In the genomic region with DNA sequence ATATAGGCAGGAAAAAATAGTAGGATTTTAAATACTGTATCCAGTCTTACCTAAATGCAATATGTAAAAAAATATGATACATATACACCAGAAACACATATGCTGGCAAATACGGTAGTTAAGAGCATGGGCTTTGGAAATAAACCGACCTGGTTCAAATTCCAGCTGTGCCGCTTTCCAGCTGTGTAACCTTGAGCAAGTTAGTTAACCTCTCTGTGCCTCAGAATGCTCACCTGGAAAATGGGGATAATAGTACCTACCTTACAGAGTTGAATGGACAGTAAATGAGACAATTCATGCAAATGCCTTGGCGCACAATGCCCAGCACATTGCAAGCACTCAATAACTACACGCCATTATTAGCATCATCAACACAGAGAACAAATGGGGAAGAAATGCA, we compare ENCODE assay signal across 27 cellular contexts. TPM values are rescaled to one million over a fixed set of nuclear protein-coding genes. Genes with fewer than 3 reads are reported as not detected.
DNase-seq lines count a peak whose midpoint lies in the region; ATAC-seq and TF ChIP-seq lines count a peak whose summit lies in the region.
"Had no signal": no experiment of that assay in that cellular context is flagged by ENCODE, and none has a peak within 500 bp of the region (broad histone marks: within the 10 kb centered on the region; RNA-seq: fewer than 3 reads in every experiment).

No MANE protein-coding gene starts in this region.

- H3K9me3 Mint-ChIP-seq in osteocyte (ENCODE audit: unreplicated experiment) (no peaks in the 10 kb centered on the region), nephron progenitor cell (no peaks in the 10 kb centered on the region)
- H3K9me3 Mint-ChIP-seq: activated B cell treated with CpG ODN at 0.5 μM for 24 hours; activated T-cell treated with anti-CD3 and anti-CD28 coated beads, Interleukin-2, amount 50 U/mL, for 24 hours; CD8-positive, alpha-beta T cell; H9; neural progenitor cell; type B pancreatic cell had no signal

- H3F3A ChIP-seq in smooth muscle cell (ENCODE audit: low read depth), result no peaks in the 10 kb centered on the region

- H3K4me3 Mint-ChIP-seq in osteocyte (ENCODE audit: unreplicated experiment) (no peak overlapping the region), nephron progenitor cell (no peak overlapping the region)
- H3K4me3 Mint-ChIP-seq: activated B cell treated with CpG ODN at 0.5 μM for 24 hours; activated T-cell treated with anti-CD3 and anti-CD28 coated beads, Interleukin-2, amount 50 U/mL, for 24 hours; CD8-positive, alpha-beta T cell; H9; neural progenitor cell; type B pancreatic cell had no signal

- ATAC-seq in omental fat pad (ENCODE audit: low FRiP score), result no peak
- ATAC-seq: CD8-positive, alpha-beta T cell; GM12878 had no signal

- H3K36me3 Mint-ChIP-seq in osteocyte (ENCODE audit: unreplicated experiment), result peaks cover 5% of the 10 kb centered on the region
- H3K36me3 Mint-ChIP-seq in nephron progenitor cell (ENCODE audit: low read depth), result peaks cover 29% of the 10 kb centered on the region
- H3K36me3 Mint-ChIP-seq: neural progenitor cell had no signal

- peak overlapping the region; percentile 85 for H3K27ac Mint-ChIP-seq in osteocyte (ENCODE audit: unreplicated experiment)
- no peak overlapping the region for H3K27ac Mint-ChIP-seq in nephron progenitor cell
- H3K27ac Mint-ChIP-seq: activated B cell treated with CpG ODN at 0.5 μM for 24 hours; CD8-positive, alpha-beta T cell; H9; neural progenitor cell; type B pancreatic cell had no signal

- peak overlapping the region; percentile 50; the same call in 1 of the 2 replicates for H3K4me3 ChIP-seq in ACC112 (ENCODE audit: low read depth, low read length)
- H3K4me3 ChIP-seq in MG63, result no peak overlapping the region
- H3K4me3 ChIP-seq in brain microvascular endothelial cell (ENCODE audit: low read depth, low read length), result no peak overlapping the region
- no peak overlapping the region for H3K4me3 ChIP-seq in smooth muscle cell
- H3K4me3 ChIP-seq: GM12878, neural progenitor cell, Peyer's patch had no signal

- H3K79me2 ChIP-seq in ACC112 (ENCODE audit: control insufficient read depth, insufficient read depth, low read length, unreplicated experiment) (no peaks in the 10 kb centered on the region), smooth muscle cell (ENCODE audit: low read depth) (no peaks in the 10 kb centered on the region)

- H4K20me1 ChIP-seq in smooth muscle cell (ENCODE audit: low read depth), result no peaks in the 10 kb centered on the region

- in situ Hi-C loops in brain microvascular endothelial cell (cut with HindIII; ENCODE audit: low pct_ligation_motif_present, low sequenced_read_pairs), result no loop called here

- no peak overlapping the region for H3K9ac ChIP-seq in smooth muscle cell (ENCODE audit: low read depth)
- H3K9ac ChIP-seq: neural progenitor cell had no signal

- H3K36me3 ChIP-seq in ACC112 (ENCODE audit: insufficient read depth, low read length) (no peaks in the 10 kb centered on the region), MG63 (no peaks in the 10 kb centered on the region), brain microvascular endothelial cell (replicated peaks) (no peaks in the 10 kb centered on the region), smooth muscle cell (ENCODE audit: low read depth) (no peaks in the 10 kb centered on the region)
- H3K36me3 ChIP-seq: BE2C, neural progenitor cell had no signal

- H3K27me3 Mint-ChIP-seq in osteocyte (ENCODE audit: unreplicated experiment), result no peaks in the 10 kb centered on the region
- no peaks in the 10 kb centered on the region for H3K27me3 Mint-ChIP-seq in nephron progenitor cell (ENCODE audit: low read depth, poor library complexity)
- H3K27me3 Mint-ChIP-seq: activated B cell treated with CpG ODN at 0.5 μM for 24 hours; activated T-cell treated with anti-CD3 and anti-CD28 coated beads, Interleukin-2, amount 50 U/mL, for 24 hours; type B pancreatic cell had no signal

- H3K9me3 ChIP-seq in MG63, result no peaks in the 10 kb centered on the region
- no peaks in the 10 kb centered on the region for H3K9me3 ChIP-seq in smooth muscle cell (replicated peaks; ENCODE audit: low read depth)
- H3K9me3 ChIP-seq: BE2C, Peyer's patch had no signal

- H2AFZ ChIP-seq in ACC112 (ENCODE audit: low read length, unreplicated experiment), result no peak overlapping the region
- H2AFZ ChIP-seq in smooth muscle cell (ENCODE audit: low read depth), result no peak overlapping the region
- H2AFZ ChIP-seq: neural progenitor cell had no signal

- TF ChIP-seq CTCF in brain microvascular endothelial cell (IDR thresholded peaks at IDR 0.05; ENCODE audit: low read depth, low read length, missing control alignments) (no peak), osteocyte (IDR thresholded peaks at IDR 0.05) (no peak), nephron progenitor cell (IDR thresholded peaks at IDR 0.05) (no peak), omental fat pad (IDR thresholded peaks at IDR 0.05) (no peak), smooth muscle cell (IDR thresholded peaks at IDR 0.05; ENCODE audit: borderline replicate concordance, insufficient read depth, poor library complexity, severe bottlenecking) (no peak)

- H3K4me1 ChIP-seq in ACC112 (ENCODE audit: control insufficient read depth, insufficient read depth, low read length, unreplicated experiment), result peaks cover 46% of the 10 kb centered on the region
- no peaks in the 10 kb centered on the region for H3K4me1 ChIP-seq in smooth muscle cell (ENCODE audit: low read depth)
- H3K4me1 ChIP-seq: neural progenitor cell, Peyer's patch had no signal

- peak overlapping the region; percentile 79 for H3K27ac ChIP-seq in ACC112 (ENCODE audit: low read depth, low read length)
- peak overlapping the region; percentile 78 for H3K27ac ChIP-seq in brain microvascular endothelial cell
- H3K27ac ChIP-seq in smooth muscle cell (ENCODE audit: low read depth), result no peak overlapping the region
- H3K27ac ChIP-seq: neural progenitor cell, Peyer's patch had no signal

- DNase-seq in MG63, result peak; percentile 16
- DNase-seq in brain microvascular endothelial cell, result no peak
- no peak for DNase-seq in osteocyte (ENCODE audit: extremely low spot score, unreplicated experiment)
- DNase-seq in nephron progenitor cell, result no peak
- DNase-seq in omental fat pad (ENCODE audit: low spot score), result no peak
- DNase-seq in activated naive CD4-positive, alpha-beta T cell treated with anti-CD3 and anti-CD28 coated beads, Interleukin-2, amount 50 U/mL, for 16 hours, result no peak
- no peak for DNase-seq in smooth muscle cell (lab: John Stamatoyannopoulos, UW; ENCODE audit: unreplicated experiment)
- DNase-seq: activated B cell treated with CpG ODN at 0.5 μM for 24 hours; activated CD4-positive, alpha-beta T cell treated with anti-CD3 and anti-CD28 coated beads, Interleukin-2, amount 50 U/mL, for 1 hour; activated gamma-delta T cell treated with Interleukin-2 at 50 U/mL for 16 hours; activated T-cell treated with anti-CD3 and anti-CD28 coated beads, Interleukin-2, amount 50 U/mL, for 24 hours; CD8-positive, alpha-beta T cell; H9; hippocampal formation; NCI-H1417 treated with DMSO at 0.1 percent for 48 hours; NCI-H2227 treated with DMSO at 0.1 percent for 48 hours; NCI-H526 treated with DMSO at 0.1 percent for 48 hours; Peyer's patch; SIG-M5; stimulated activated CD4-positive, alpha-beta T cell treated with anti-CD3 and anti-CD28 coated beads, Interleukin-12 subunit alpha, Interleukin-12 subunit beta, amount 100 ng/mL, for 4 hours; stimulated activated CD4-positive, alpha-beta T cell treated with anti-CD3 and anti-CD28 coated beads, Interleukin-4, amount 100 ng/mL, for 1 hour; T-helper 9 cell had no signal

- no peak overlapping the region for H3K4me2 ChIP-seq in smooth muscle cell
- H3K4me2 ChIP-seq: neural progenitor cell had no signal

- 75% methylated on average over 5 of the region's 5 CpGs for WGBS in smooth muscle cell (ENCODE audit: low lambda C conversion rate)

- H3K27me3 ChIP-seq in ACC112 (ENCODE audit: insufficient read depth, low read length) (no peaks in the 10 kb centered on the region), MG63 (no peaks in the 10 kb centered on the region), brain microvascular endothelial cell (replicated peaks) (no peaks in the 10 kb centered on the region), smooth muscle cell (ENCODE audit: low read depth) (no peaks in the 10 kb centered on the region)
- H3K27me3 ChIP-seq: BE2C, neural progenitor cell, Peyer's patch had no signal

- peaks cover 16% of the 10 kb centered on the region for H3K4me1 Mint-ChIP-seq in osteocyte (ENCODE audit: unreplicated experiment)
- H3K4me1 Mint-ChIP-seq in nephron progenitor cell, result peaks cover 1% of the 10 kb centered on the region
- H3K4me1 Mint-ChIP-seq: H9, neural progenitor cell had no signal

RNA-seq across cellular contexts. Expression of a gene that starts 50.6 kb away (rescaled TPM):
- total RNA-seq in MG63 (2014; rRNA removed; shearing (Covaris generic); ENCODE audit: low replicate concordance), result 29.7 and 37.1 TPM in 2 replicates
- total RNA-seq in osteocyte (44.1 and 46.6 TPM in 2 replicates), omental fat pad (10 to 100 TPM; 44.9 to 61.1 (median 53.8) TPM), smooth muscle cell (29.5 and 39.4 TPM in 2 replicates)
- polyA plus RNA-seq in smooth muscle cell, result 28.1 and 28.3 TPM in 2 replicates
